Comparison of ENCODE assay signal across 8 cellular contexts in the genomic region with DNA sequence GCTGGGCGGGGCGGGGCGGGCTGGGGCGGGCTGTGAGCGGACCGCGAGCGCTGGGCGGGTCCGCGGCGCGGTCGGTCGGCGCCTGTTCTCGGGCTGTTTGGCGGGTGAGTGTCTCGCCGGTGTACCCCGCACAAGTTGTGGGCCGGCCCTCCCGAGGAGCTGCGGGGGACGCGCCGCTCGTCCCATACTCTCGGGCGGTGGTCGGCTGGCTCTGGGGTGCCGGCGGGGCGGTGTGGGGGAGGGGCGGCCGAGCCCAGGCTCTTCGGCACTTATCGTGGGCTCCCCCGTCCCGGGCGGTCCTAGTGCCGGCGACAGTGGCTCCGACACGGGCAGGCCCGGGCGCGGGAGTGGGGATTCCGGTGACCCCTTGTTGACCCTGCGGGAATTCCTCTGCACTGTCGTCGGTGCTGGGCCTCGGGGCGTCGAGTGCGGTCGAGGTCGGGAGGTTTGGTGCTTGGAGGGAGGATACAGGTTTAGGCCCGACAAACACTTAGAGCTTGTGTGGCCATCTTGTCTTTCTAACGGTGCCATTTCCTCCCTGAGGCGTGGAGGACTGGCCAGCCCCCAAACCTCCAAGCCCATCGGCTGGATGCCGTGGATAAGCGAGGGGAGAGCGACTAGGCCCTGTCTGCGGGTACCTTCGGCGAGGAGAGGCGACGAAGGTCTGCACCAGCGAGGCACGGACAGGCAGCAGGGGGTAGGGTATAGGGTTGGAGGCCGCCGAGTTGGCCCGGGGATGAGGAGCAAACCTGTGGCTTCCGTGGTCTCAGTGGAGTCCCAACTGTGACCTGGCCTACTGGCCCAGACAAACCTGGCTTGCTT. TPM values are rescaled to one million over a fixed set of nuclear protein-coding genes. Genes with fewer than 3 reads are reported as not detected.
DNase-seq lines count a peak whose midpoint lies in the region; ATAC-seq, FAIRE-seq and TF ChIP-seq lines count a peak whose summit lies in the region.

A gene (plus strand): TSS at position 47 of the 822 bp plus-strand sequence. CDS start 8,308 bp downstream, outside the sequence.

- no peaks in the 10 kb centered on the region for H3K9me3 Mint-ChIP-seq in T-cell

- no peak for TF ChIP-seq EP300 in GM12878 (IDR thresholded peaks at IDR 0.05; ENCODE audit: borderline replicate concordance in 1 of 2, control insufficient read depth in 1 of 2, low read depth in 2 of 2, low read length in 2 of 2)

- peaks cover 94% of the 10 kb centered on the region for H3K79me2 ChIP-seq in GM12878 (ENCODE audit: control insufficient read depth, insufficient read depth, low read length)
- H3K79me2 ChIP-seq in smooth muscle cell (ENCODE audit: low read depth): peaks cover 91% of the 10 kb centered on the region

- POLR2A ChIA-PET in T-cell (lab: Charles Lee) (no interaction called here), GM12878 (lab: Charles Lee) (interaction anchor here (0.6 to 4.0 kb wide), 8 partner anchors 7 to 76 kb away, joined by 3 to 23 read pairs (median 4); no protein-coding TSS in a partner anchor)

- intact Hi-C loops in GM12878 (cut with micrococcal nuclease; ENCODE audit: unreplicated experiment): loop anchor here (1.0 to 5.0 kb wide), 4 partner anchors 40 to 214 kb away; a partner anchor contains a TSS

- CTCF ChIA-PET in T-cell (lab: Charles Lee): no interaction called here
- CTCF ChIA-PET in GM12878 (lab: Yijun Ruan, JAX): interaction anchor here (1.0 to 2.9 kb wide), 3 partner anchors 42 to 75 kb away, joined by 3 to 13 read pairs (median 9); no protein-coding TSS in a partner anchor

- no peaks in the 10 kb centered on the region for H3K9me3 ChIP-seq in GM12878 (replicated peaks; ENCODE audit: control insufficient read depth, insufficient read depth, low read length)
- H3K9me3 ChIP-seq in iPS-18c (ENCODE audit: control insufficient read depth, insufficient read depth, low read length): no peaks in the 10 kb centered on the region
- no peaks in the 10 kb centered on the region for H3K9me3 ChIP-seq in smooth muscle cell (replicated peaks; ENCODE audit: low read depth)

- peak within 1 kb of the TSS; percentile 56 for H2AFZ ChIP-seq in GM12878 (ENCODE audit: control insufficient read depth, low read depth, low read length)
- peak within 1 kb of the TSS; percentile 91 for H2AFZ ChIP-seq in smooth muscle cell (ENCODE audit: low read depth)

- SMC1A ChIA-PET in GM12878 (lab: Charles Lee; ENCODE audit: uncharacterized antibody, unreplicated experiment): interaction anchor here (1.0 to 4.3 kb wide), 5 partner anchors 10 to 75 kb away, joined by 3 to 28 read pairs (median 3); no protein-coding TSS in a partner anchor

- peak within 1 kb of the TSS; percentile 90 for H3K4me2 ChIP-seq in GM12878 (ENCODE audit: control insufficient read depth, insufficient read depth)
- peak within 1 kb of the TSS; percentile 93 for H3K4me2 ChIP-seq in smooth muscle cell

- no peaks in the 10 kb centered on the region for H3K36me3 ChIP-seq in GM12878 (ENCODE audit: control insufficient read depth in 2 of 2, insufficient read depth in 2 of 2, low read length in 1 of 2)
- no peaks in the 10 kb centered on the region for H3K36me3 ChIP-seq in smooth muscle cell (ENCODE audit: low read depth)

- no peaks in the 10 kb centered on the region for H3K27me3 Mint-ChIP-seq in T-cell

- peaks cover 15% of the 10 kb centered on the region for H3K4me1 ChIP-seq in GM12878 (ENCODE audit: control insufficient read depth, insufficient read depth, low read length)
- peaks cover 44% of the 10 kb centered on the region for H3K4me1 ChIP-seq in smooth muscle cell (ENCODE audit: low read depth)

- H3K27ac ChIP-seq in GM12878 (ENCODE audit: control insufficient read depth, insufficient read depth): peak within 1 kb of the TSS; percentile 95
- peak within 1 kb of the TSS; percentile 99 for H3K27ac ChIP-seq in smooth muscle cell (ENCODE audit: low read depth)

- H3K27ac Mint-ChIP-seq in T-cell: peak within 1 kb of the TSS; percentile 99

- peak within 1 kb of the TSS; percentile 94 to 99 (median 99) for H3K4me3 Mint-ChIP-seq in T-cell

- H3K4me1 Mint-ChIP-seq in T-cell: peaks cover 74 to 80% (median 75%) of the 10 kb centered on the region in 3 donors

- peaks cover 8% of the 10 kb centered on the region for H3F3A ChIP-seq in smooth muscle cell (ENCODE audit: low read depth)

- peak within 1 kb of the TSS; percentile 90 for H3K4me3 ChIP-seq in GM12878
- H3K4me3 ChIP-seq in iPS-18c (ENCODE audit: insufficient read depth, low read depth, low read length): peak within 1 kb of the TSS; percentile 97
- H3K4me3 ChIP-seq in smooth muscle cell: peak within 1 kb of the TSS; percentile 98

- BruUV-seq in GM12878 (replicated peaks; lab: Mats Ljungman, UMichigan): no TSS peak

- in situ Hi-C loops in GM12878 (cut with MboI): no loop called here

- no peak for TF ChIP-seq CTCF in GM12878 (IDR thresholded peaks at IDR 0.05 in 2 of 3, conservative IDR thresholded peaks at IDR 0.05 in 1 of 3; ENCODE audit: control insufficient read depth in 2 of 3, extremely low read depth in 1 of 3, insufficient read depth in 1 of 3, low read depth in 3 of 3, low read length in 3 of 3)
- TF ChIP-seq CTCF in smooth muscle cell (IDR thresholded peaks at IDR 0.05; ENCODE audit: borderline replicate concordance, insufficient read depth, poor library complexity, severe bottlenecking): no peak

- peak; percentile 77 for DNase-seq in EH (ENCODE audit: low read depth)
- peak; percentile 74 for DNase-seq in HT1080 (ENCODE audit: low read depth)
- peak in 29 of 34 experiments; percentile 57 to 89 (median 73) for DNase-seq in T-cell
- DNase-seq in GM12878 (ENCODE audit: low read depth, low spot score): no peak
- peak; percentile 92 for DNase-seq in smooth muscle cell (lab: John Stamatoyannopoulos, UW; ENCODE audit: unreplicated experiment)
- DNase-seq in GM03348 (ENCODE audit: low spot score): no peak

- peaks cover 13% of the 10 kb centered on the region for H3K36me3 Mint-ChIP-seq in T-cell

- H4K20me1 ChIP-seq in GM12878 (ENCODE audit: control insufficient read depth, insufficient read depth) (no peaks in the 10 kb centered on the region; the same call in 1 of the 2 replicates), smooth muscle cell (ENCODE audit: low read depth) (peaks cover 59% of the 10 kb centered on the region)

- ATAC-seq in GM21390 (IDR thresholded peaks at IDR 0.05; ENCODE audit: unreplicated experiment): peak; percentile 39
- ATAC-seq in T-cell (replicated peaks in 1 of 4): peak; percentile 39 to 50 (median 43)
- ATAC-seq in GM12878: peak; percentile 57

- FAIRE-seq in GM12878 (lab: Jason Lieb, UNC): no peak

- H3K27me3 ChIP-seq in GM12878 (replicated peaks in 1 of 2; ENCODE audit: control insufficient read depth in 2 of 2, insufficient read depth in 2 of 2, low read length in 1 of 2) (no peaks in the 10 kb centered on the region), smooth muscle cell (ENCODE audit: low read depth) (no peaks in the 10 kb centered on the region)

- RAD21 ChIA-PET in GM12878 (lab: Charles Lee; ENCODE audit: unreplicated experiment): interaction anchor here (1.2 to 2.9 kb wide), 5 partner anchors 42 to 165 kb away, joined by 3 to 11 read pairs (median 4); no protein-coding TSS in a partner anchor

- no peak for TF ChIP-seq RAD21 in GM12878 (IDR thresholded peaks at IDR 0.05; ENCODE audit: insufficient read depth, low read depth, low read length)

- WGBS in GM12878 (ENCODE audit: insufficient coverage, insufficient replicate concordance, low lambda C conversion rate, missing lambda C conversion rate): under 1% methylated on average over 43 of the region's 76 CpGs
- WGBS in smooth muscle cell (ENCODE audit: low lambda C conversion rate): under 1% methylated on average over 44 of the region's 76 CpGs

- H3K9ac ChIP-seq in GM12878 (ENCODE audit: control insufficient read depth, insufficient read depth, low read length) (peak within 1 kb of the TSS; percentile 88), smooth muscle cell (ENCODE audit: low read depth) (peak within 1 kb of the TSS; percentile 98)

- peak; percentile 64 for TF ChIP-seq POLR2A in GM12878 (IDR thresholded peaks at IDR 0.05; ENCODE audit: low read depth, low read length)

TF ChIP-seq in GM12878, 131 proteins besides CTCF, POLR2A, EP300 and RAD21 (continues in another document):
- TF ChIP-seq NBN (IDR thresholded peaks at IDR 0.05): peak; percentile 75

RNA-seq across cellular contexts. Expression of the gene that starts here (rescaled TPM):
- 212 and 259 TPM in 2 replicates for total RNA-seq in HT1080 (2014; rRNA removed; shearing (Covaris generic))
- 341 and 428 TPM in 2 replicates for polyA plus RNA-seq in HT1080 (2015; cell fraction: cytosol; rRNA removed)
- polyA plus RNA-seq in HT1080 (2015; cell fraction: nucleus; rRNA removed): 490 and 501 TPM in 2 replicates
- total RNA-seq in T-cell (100 to 1,000 TPM; 182 to 209 (median 189) TPM), GM12878 (2014; rRNA removed) (228 and 270 TPM in 2 replicates), GM12878 (2014; rRNA removed; fragmentation: Illumina TruSeq; extraction: Trizol) (248 and 251 TPM in 2 replicates), GM12878 (2021) (222 and 244 TPM in 2 replicates), smooth muscle cell (443 and 523 TPM in 2 replicates)
- total RNA-seq in GM12878 (2013; cell fraction: nucleolus; rRNA removed): 581 and 595 TPM in 2 replicates
- polyA plus RNA-seq in GM12878 (2011; ENCODE audit: low read depth): 164 TPM
- polyA plus RNA-seq in GM12878 (2011; rRNA removed) (474 and 566 TPM in 2 replicates), GM12878 (2014; fragmentation: Illumina TruSeq; extraction: Trizol) (354 and 392 TPM in 2 replicates), GM12878 (2014; fragmentation: Nextera tagmentation; extraction: Ambion mirVana) (100 to 1,000 TPM; 169 to 174 TPM), GM12878 (2014; rRNA removed) (232 and 290 TPM in 2 replicates), GM12878 (2016; fragmentation: Nextera tagmentation; extraction: Ambion mirVana) (100 to 1,000 TPM; 315 to 334 TPM), smooth muscle cell (314 and 344 TPM in 2 replicates)
- 143 and 155 TPM in 2 replicates for polyA plus RNA-seq in GM12878 (2011; cell fraction: cytosol; rRNA removed)
- polyA plus RNA-seq in GM12878 (2011; cell fraction: nucleus; rRNA removed): 289 and 340 TPM in 2 replicates
- 194 and 223 TPM in 2 replicates for polyA plus RNA-seq in GM12878 (2012)
- 174 and 362 TPM in 2 replicates for polyA minus RNA-seq in GM12878 (2011; rRNA and poly(A)+ RNA removed)
- 88.3 and 99.6 TPM in 2 replicates for polyA minus RNA-seq in GM12878 (2011; cell fraction: cytosol; rRNA and poly(A)+ RNA removed)
- polyA minus RNA-seq in GM12878 (2011; cell fraction: nucleus; rRNA and poly(A)+ RNA removed): 110 and 165 TPM in 2 replicates

Comparison
In these comparisons a context has a peak if more than half of its experiments do, and no peak if none do; other contexts are left out.
1. DNase-seq: peak in EH (single experiment), HT1080 (single experiment), T-cell (29 of 34) and smooth muscle cell (single experiment); none in GM12878 (single experiment) and GM03348 (single experiment).
2. Peak in every context shown above with its lines, with median percentiles within 50 percentile points of each other: ATAC-seq and H3K4me3 ChIP-seq.